In the genomic region with DNA sequence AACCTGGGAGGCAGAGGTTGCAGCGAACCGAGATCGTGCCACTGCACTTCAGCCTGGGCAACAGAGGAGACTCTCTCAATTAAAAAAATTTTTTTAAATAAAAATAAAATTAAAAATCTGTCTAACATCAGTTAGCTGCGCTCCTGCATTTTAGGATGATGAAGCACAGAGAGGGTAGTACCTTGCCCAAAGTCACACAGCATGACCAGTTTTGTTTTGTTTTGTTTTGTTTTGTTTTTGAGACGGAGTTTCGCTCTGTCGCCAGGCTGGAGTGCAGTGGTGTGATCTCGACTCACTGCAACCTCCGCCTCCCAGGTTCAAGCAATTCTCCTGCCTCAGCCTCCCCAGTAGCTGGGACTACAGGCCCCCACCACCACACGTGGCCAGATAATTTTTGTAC, we compare ENCODE assay signal across 1 cellular context. TPM values are rescaled to one million over a fixed set of nuclear protein-coding genes. Genes with fewer than 3 reads are reported as not detected.
"Had no signal": no experiment of that assay in that cellular context is flagged by ENCODE, and none has a peak within 500 bp of the region (broad histone marks: within the 10 kb centered on the region; RNA-seq: fewer than 3 reads in every experiment).

No MANE protein-coding gene starts in this region.

RNA-seq across cellular contexts. Expression of gene GTF2IRD1, which starts 55.7 kb away (rescaled TPM):
- polyA plus RNA-seq: IgD-negative memory B cell had no signal
